Comparison of ENCODE assay signal across 8 cellular contexts in genomic region chr1:162560303-162561036, GRCh38. TPM values are rescaled to one million over a fixed set of nuclear protein-coding genes. Genes with fewer than 3 reads are reported as not detected.
DNase-seq lines count a peak whose midpoint lies in the region; ATAC-seq, FAIRE-seq and TF ChIP-seq lines count a peak whose summit lies in the region.

No MANE protein-coding gene starts in this region.

- H3K27ac Mint-ChIP-seq in GM23338 = peak overlapping the region; percentile 96

- peaks cover 4% of the 10 kb centered on the region for H3K27me3 Mint-ChIP-seq in GM23338 (ENCODE audit: insufficient read depth, low read depth, poor library complexity)

- H3K4me3 ChIP-seq in GM23338 (peak overlapping the region; percentile 80), fibroblast of mammary gland (ENCODE audit: control insufficient read depth, low read depth, low read length) (peak overlapping the region; percentile 69), pancreas (peak overlapping the region; percentile 48 to 90 (median 74))

- no peaks in the 10 kb centered on the region for H3K9me3 Mint-ChIP-seq in GM23338

- H2AFZ ChIP-seq in GM23338 = peak overlapping the region; percentile 96

- H3K79me2 ChIP-seq in GM23338 (replicated peaks; ENCODE audit: insufficient read depth) = peaks cover 31% of the 10 kb centered on the region

- DNase-seq in GM23338 (ENCODE audit: low spot score) (peak; percentile 49), SW480 (ENCODE audit: low spot score) (peak; percentile 8), fibroblast of mammary gland (ENCODE audit: low read depth) (no peak), pancreas (no peak), hepatic stellate cell (ENCODE audit: low spot score) (no peak), omental fat pad (ENCODE audit: low spot score) (no peak)

- H4K20me1 ChIP-seq in GM23338 (replicated peaks; ENCODE audit: insufficient read depth) = peaks cover 13% of the 10 kb centered on the region

- H3K9me2 ChIP-seq in GM23338 (ENCODE audit: insufficient read depth) = no peaks in the 10 kb centered on the region

- peaks cover 18% of the 10 kb centered on the region; the same call in 2 of the 3 replicates for H3K4me1 Mint-ChIP-seq in GM23338

- no peaks in the 10 kb centered on the region for H3K9me3 ChIP-seq in pancreas

- peaks cover 8% of the 10 kb centered on the region; the same call in 1 of the 2 replicates for H3K27me3 ChIP-seq in GM23338 (ENCODE audit: insufficient read depth)
- no peaks in the 10 kb centered on the region for H3K27me3 ChIP-seq in pancreas

- H3F3A ChIP-seq in GM23338 (replicated peaks; ENCODE audit: low read depth) = no peaks in the 10 kb centered on the region

- peak; percentile 2; the same call in 2 of the 3 replicates for ATAC-seq in GM23338
- ATAC-seq in pancreas = peak; percentile 12 to 56 (median 30)
- ATAC-seq in HG03159 (IDR thresholded peaks at IDR 0.05; ENCODE audit: unreplicated experiment) = no peak
- ATAC-seq in HG03045 (IDR thresholded peaks at IDR 0.05; ENCODE audit: unreplicated experiment) = no peak
- no peak for ATAC-seq in omental fat pad (ENCODE audit: low FRiP score)

- TF ChIP-seq CTCF in GM23338 (conservative IDR thresholded peaks at IDR 0.05; ENCODE audit: low read depth in 2 of 2) (no peak), fibroblast of mammary gland (conservative IDR thresholded peaks at IDR 0.05; ENCODE audit: control insufficient read depth, insufficient read depth, low read depth, low read length) (no peak), pancreas (IDR thresholded peaks at IDR 0.05) (no peak), omental fat pad (IDR thresholded peaks at IDR 0.05) (no peak)

- peak overlapping the region; percentile 84 for H3K4me3 Mint-ChIP-seq in GM23338

- H3K36me3 Mint-ChIP-seq in GM23338 (ENCODE audit: low read depth) = no peaks in the 10 kb centered on the region

- FAIRE-seq in pancreas (lab: Jason Lieb, UNC) = no peak

- H3K36me3 ChIP-seq in GM23338 (ENCODE audit: insufficient read depth) = no peaks in the 10 kb centered on the region
- H3K36me3 ChIP-seq in pancreas = no peaks in the 10 kb centered on the region

- H3K27ac ChIP-seq in GM23338 (ENCODE audit: low read depth) = peak overlapping the region; percentile 72
- peak overlapping the region; percentile 95 to 98 (median 96) for H3K27ac ChIP-seq in pancreas

- WGBS in pancreas, 2 donors = 23 to 24% methylated on average over 9 of the region's 9 CpGs

- intact Hi-C loops in pancreas (cut with DNase I) = no loop called here

- peak overlapping the region; percentile 82 for H3K4me2 ChIP-seq in GM23338

- H3K4me1 ChIP-seq in GM23338 (ENCODE audit: insufficient read depth) (peaks cover 9% of the 10 kb centered on the region; the same call in 1 of the 2 replicates), pancreas (peaks cover 12 to 29% (median 17%) of the 10 kb centered on the region in 3 donors)

TF ChIP-seq in GM23338, 12 proteins besides CTCF, POLR2A, EP300 and RAD21 (continues in another document):
- TF ChIP-seq JUNB (IDR thresholded peaks at IDR 0.05; ENCODE audit: unreplicated experiment) = no peak
- no peak for TF ChIP-seq ZNF114 (CRISPR knock-in tag; IDR thresholded peaks at IDR 0.05)
- TF ChIP-seq REST (IDR thresholded peaks at IDR 0.05; ENCODE audit: unreplicated experiment) = no peak
- TF ChIP-seq ZNF331 (CRISPR knock-in tag; IDR thresholded peaks at IDR 0.05; ENCODE audit: low read depth) = no peak
- no peak for TF ChIP-seq STAT1 (IDR thresholded peaks at IDR 0.05; ENCODE audit: unreplicated experiment)
- no peak for TF ChIP-seq EZH2 (IDR thresholded peaks at IDR 0.05; ENCODE audit: low read depth, unreplicated experiment)
- no peak for TF ChIP-seq ZNF462 (CRISPR knock-in tag; IDR thresholded peaks at IDR 0.05)
- TF ChIP-seq POLR2AphosphoS5 (IDR thresholded peaks at IDR 0.05; ENCODE audit: low read depth) = no peak

RNA-seq across cellular contexts. Expression of gene UAP1, which starts 1.1 kb away (rescaled TPM):
- total RNA-seq in GM23338 (2014; rRNA removed; shearing (Covaris generic)) = 32.9 and 33.3 TPM in 2 replicates
- 24.0 and 26.7 TPM in 2 replicates for polyA plus RNA-seq in GM23338 (2016; fragmentation: Nextera tagmentation; extraction: Ambion mirVana)
- total RNA-seq in pancreas = 10 to 100 TPM; 42.0 to 53.8 (median 47.5) TPM
- polyA plus RNA-seq in pancreas = 10 to 100 TPM; 38.7 to 47.3 TPM
- total RNA-seq in omental fat pad = 100 to 1,000 TPM; 157 to 485 (median 258) TPM

Comparison
In these comparisons a context has a peak if more than half of its experiments do, and no peak if none do; other contexts are left out.
1. ATAC-seq: peak in GM23338 (single experiment) and pancreas (4 of 4); none in HG03159 (single experiment), HG03045 (single experiment) and omental fat pad (single experiment).
2. DNase-seq: peak in GM23338 (single experiment) and SW480 (single experiment); none in fibroblast of mammary gland (single experiment), pancreas (0 of 6), hepatic stellate cell (single experiment) and omental fat pad (single experiment).
3. Peak in every context shown above with its lines, with median percentiles within 50 percentile points of each other: H3K4me3 ChIP-seq.